3 cellular contexts compared by ENCODE assay signal in genomic region chr1:18062180-18062579, GRCh38.
TF ChIP-seq lines count a peak whose summit lies in the region.

No MANE protein-coding gene starts in this region.

TF ChIP-seq in A549, 52 proteins besides CTCF, POLR2A, EP300 and RAD21:
- TF ChIP-seq, protein P1, sequence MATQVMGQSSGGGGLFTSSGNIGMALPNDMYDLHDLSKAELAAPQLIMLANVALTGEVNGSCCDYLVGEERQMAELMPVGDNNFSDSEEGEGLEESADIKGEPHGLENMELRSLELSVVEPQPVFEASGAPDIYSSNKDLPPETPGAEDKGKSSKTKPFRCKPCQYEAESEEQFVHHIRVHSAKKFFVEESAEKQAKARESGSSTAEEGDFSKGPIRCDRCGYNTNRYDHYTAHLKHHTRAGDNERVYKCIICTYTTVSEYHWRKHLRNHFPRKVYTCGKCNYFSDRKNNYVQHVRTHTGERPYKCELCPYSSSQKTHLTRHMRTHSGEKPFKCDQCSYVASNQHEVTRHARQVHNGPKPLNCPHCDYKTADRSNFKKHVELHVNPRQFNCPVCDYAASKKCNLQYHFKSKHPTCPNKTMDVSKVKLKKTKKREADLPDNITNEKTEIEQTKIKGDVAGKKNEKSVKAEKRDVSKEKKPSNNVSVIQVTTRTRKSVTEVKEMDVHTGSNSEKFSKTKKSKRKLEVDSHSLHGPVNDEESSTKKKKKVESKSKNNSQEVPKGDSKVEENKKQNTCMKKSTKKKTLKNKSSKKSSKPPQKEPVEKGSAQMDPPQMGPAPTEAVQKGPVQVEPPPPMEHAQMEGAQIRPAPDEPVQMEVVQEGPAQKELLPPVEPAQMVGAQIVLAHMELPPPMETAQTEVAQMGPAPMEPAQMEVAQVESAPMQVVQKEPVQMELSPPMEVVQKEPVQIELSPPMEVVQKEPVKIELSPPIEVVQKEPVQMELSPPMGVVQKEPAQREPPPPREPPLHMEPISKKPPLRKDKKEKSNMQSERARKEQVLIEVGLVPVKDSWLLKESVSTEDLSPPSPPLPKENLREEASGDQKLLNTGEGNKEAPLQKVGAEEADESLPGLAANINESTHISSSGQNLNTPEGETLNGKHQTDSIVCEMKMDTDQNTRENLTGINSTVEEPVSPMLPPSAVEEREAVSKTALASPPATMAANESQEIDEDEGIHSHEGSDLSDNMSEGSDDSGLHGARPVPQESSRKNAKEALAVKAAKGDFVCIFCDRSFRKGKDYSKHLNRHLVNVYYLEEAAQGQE (IDR thresholded peaks at IDR 0.05): peak; percentile 80
- no peak for TF ChIP-seq CBX8 (IDR thresholded peaks at IDR 0.05)
TF ChIP-seq in A549: peak in this region for 1.

TF ChIP-seq in HEK293, 187 proteins besides CTCF, POLR2A, EP300 and RAD21 (continued from another document):
- TF ChIP-seq, protein P1 (tag by site-specific recombination; IDR thresholded peaks at IDR 0.05): peak; percentile 95

TF ChIP-seq in WTC11, 78 proteins besides CTCF, POLR2A, EP300 and RAD21 (continued from another document):
- TF ChIP-seq E2F4 (CRISPR knock-in tag; IDR thresholded peaks at IDR 0.05; ENCODE audit: borderline replicate concordance, low read depth) (no peak), SMAD4 (CRISPR knock-in tag; IDR thresholded peaks at IDR 0.05) (0 out of 2 replicates have a peak, but pooled peaks have one; percentile 21), ARID4B (CRISPR knock-in tag; IDR thresholded peaks at IDR 0.05; ENCODE audit: borderline replicate concordance) (0 out of 2 replicates have a peak, but pooled peaks have one; percentile 40), EMX1 (CRISPR knock-in tag; IDR thresholded peaks at IDR 0.05) (no peak), FOXK1 (CRISPR knock-in tag; IDR thresholded peaks at IDR 0.05) (0 out of 2 replicates have a peak, but pooled peaks have one; percentile 17), MYBL2 (CRISPR knock-in tag; IDR thresholded peaks at IDR 0.05) (no peak), CREB1 (CRISPR knock-in tag; IDR thresholded peaks at IDR 0.05) (no peak)
